In genomic region chr10:8289186-8289924, GRCh38 we compare ENCODE assay signal across 1 cellular context.
TF ChIP-seq lines count a peak whose summit lies in the region.

No MANE protein-coding gene starts in this region.

TF ChIP-seq in H1, 55 proteins besides CTCF, POLR2A, EP300 and RAD21 (continued from another document):
- TF ChIP-seq CHD7 (IDR thresholded peaks at IDR 0.05; ENCODE audit: insufficient replicate concordance, low read length) (no peak), FOSL1 (IDR thresholded peaks at IDR 0.05; ENCODE audit: insufficient read depth, low read depth, low read length) (no peak), SIRT6 (IDR thresholded peaks at IDR 0.05; ENCODE audit: low read length) (no peak), SIN3A (conservative IDR thresholded peaks at IDR 0.05 in 1 of 2, IDR thresholded peaks at IDR 0.05 in 1 of 2; ENCODE audit: low read depth in 1 of 2, low read length in 2 of 2) (no peak)
